ENCODE assay signal across 27 cellular contexts in genomic region chr11:76197332-76197731, GRCh38.
"Had no signal": no experiment of that assay in that cellular context is flagged by ENCODE, and none has a peak within 500 bp of the region (broad histone marks: within the 10 kb centered on the region; RNA-seq: fewer than 3 reads in every experiment).

No MANE protein-coding gene starts in this region.

- H3K27ac ChIP-seq: stomach, suprapubic skin, testis, thoracic aorta, thyroid gland, tibial artery, tibial nerve, transverse colon, upper lobe of left lung, upper lobe of right lung, uterus, vagina had no signal

- H3K4me3 ChIP-seq: stomach, suprapubic skin, testis, thoracic aorta, thyroid gland, tibial artery, tibial nerve, transverse colon, upper lobe of left lung, upper lobe of right lung, uterus, vagina had no signal

- ATAC-seq: stimulated activated effector memory CD8-positive, alpha-beta T cell treated with anti-CD3 and anti-CD28 coated beads, Interleukin-12 subunit alpha, Interleukin-12 subunit beta, amount 100 ng/mL, for 72 hours; stimulated activated memory B cell treated with anti-CD40 and anti-IgM and Interleukin-4, amounts not matched to agents 10 μg/mL and 1 μg/mL and 100 μg/mL, for 72 hours; stimulated activated naive B cell treated with anti-CD40 and anti-IgM and Interleukin-4, amounts not matched to agents 10 μg/mL and 1 μg/mL and 100 μg/mL, for 72 hours; stimulated activated naive CD8-positive, alpha-beta T cell treated with anti-CD3 and anti-CD28 coated beads, Interleukin-15, amount 100 ng/mL, for 72 hours; stimulated activated naive CD8-positive, alpha-beta T cell treated with anti-CD3 and anti-CD28 coated beads, Interleukin-15, Interleukin-2, amounts not matched to agents 100 U/mL and 50 U/mL, for 24 hours; upper lobe of right lung had no signal

- H3K36me3 ChIP-seq: stomach, suprapubic skin, thoracic aorta, thyroid gland, tibial artery, tibial nerve, transverse colon, upper lobe of left lung, upper lobe of right lung, uterus, vagina had no signal

- H3K27me3 ChIP-seq: stomach, suprapubic skin, testis, thyroid gland, tibial artery, tibial nerve, transverse colon, upper lobe of left lung, upper lobe of right lung, uterus, vagina had no signal

- H3K9me3 ChIP-seq: stomach, suprapubic skin, testis, thoracic aorta, thyroid gland, tibial artery, tibial nerve, transverse colon, upper lobe of left lung, upper lobe of right lung, uterus, vagina had no signal

- H3K4me1 ChIP-seq: stomach, suprapubic skin, testis, thyroid gland, tibial artery, tibial nerve, transverse colon, upper lobe of left lung, upper lobe of right lung, uterus, vagina had no signal

- FAIRE-seq: urothelium cell line had no signal

- DNase-seq: stimulated activated CD4-positive, alpha-beta T cell treated with anti-CD3 and anti-CD28 coated beads, Interleukin-2, amount 100 ng/mL, for 48 hours; stimulated activated CD4-positive, alpha-beta T cell treated with anti-CD3 and anti-CD28 coated beads, Interleukin-4, amount 100 ng/mL, for 1 hour; stimulated activated CD4-positive, alpha-beta T cell treated with anti-CD3 and anti-CD28 coated beads, Interleukin-4, amount 100 ng/mL, for 24 hours; stimulated activated CD4-positive, alpha-beta T cell treated with anti-CD3 and anti-CD28 coated beads, Interleukin-4, amount 100 ng/mL, for 4 hours; stimulated activated CD8-positive, alpha-beta memory T cell treated with anti-CD3 and anti-CD28 coated beads, Interleukin-4, amount 100 ng/mL, for 48 hours; stimulated activated naive B cell treated with anti-CD40 and anti-IgM and Interleukin-4, amounts not matched to agents 10 μg/mL and 1 μg/mL and 100 μg/mL, for 72 hours; stimulated activated naive CD4-positive, alpha-beta T cell; stimulated activated naive CD4-positive, alpha-beta T cell treated with Interleukin-2 at 50 U/mL for 16 hours; stimulated activated naive CD8-positive, alpha-beta T cell treated with anti-CD3 and anti-CD28 coated beads, Interleukin-15, amount 100 ng/mL, for 72 hours; stimulated activated naive CD8-positive, alpha-beta T cell treated with anti-CD3 and anti-CD28 coated beads, Interleukin-15, Interleukin-2, amounts not matched to agents 100 U/mL and 50 U/mL, for 24 hours; stomach; substantia nigra; testis; thyroid gland; tibial artery; transverse colon; trophoblast cell; upper lobe of left lung; upper lobe of right lung; uterus had no signal
